Comparison of ENCODE assay signal across 1 cellular context in the genomic region with DNA sequence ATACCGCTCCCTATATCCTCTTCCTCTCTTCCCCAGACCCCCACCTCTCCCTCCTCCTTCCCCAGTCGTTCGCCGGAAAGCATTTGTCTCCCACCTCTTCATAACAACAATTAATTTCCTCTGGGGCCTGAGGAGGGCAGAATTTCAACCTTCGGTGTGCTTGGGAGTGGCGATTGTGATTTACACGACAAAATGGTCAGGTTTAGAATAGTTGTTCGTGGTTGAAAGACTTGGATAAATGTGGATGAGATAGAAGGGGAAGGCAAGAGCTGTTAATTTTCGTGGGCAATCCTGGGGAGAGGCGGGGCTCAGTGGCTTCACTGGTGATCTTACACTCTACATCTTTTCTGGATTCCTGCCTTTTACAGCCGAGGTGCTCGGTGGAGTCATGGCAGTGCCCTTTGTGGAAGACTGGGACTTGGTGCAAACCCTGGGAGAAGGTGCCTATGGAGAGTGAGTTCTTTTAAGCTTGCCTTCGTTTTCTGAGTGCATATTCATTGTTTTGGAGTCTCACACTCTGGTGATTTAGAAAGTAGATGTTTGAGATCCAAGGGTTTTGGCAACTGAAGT.
TF ChIP-seq lines count a peak whose summit lies in the region.

No MANE protein-coding gene starts in this region.

TF ChIP-seq in GM12878, 131 proteins besides CTCF, POLR2A, EP300 and RAD21:
- no peak for TF ChIP-seq ZZZ3 (IDR thresholded peaks at IDR 0.05; ENCODE audit: control insufficient read depth, insufficient read length, low read depth)
- no peak for TF ChIP-seq SUZ12 (IDR thresholded peaks at IDR 0.05; ENCODE audit: unreplicated experiment)
- 0 out of 2 replicates have a peak, but pooled peaks have one; percentile 10 for TF ChIP-seq ATF2 (IDR thresholded peaks at IDR 0.05; ENCODE audit: low read length)
- no peak for TF ChIP-seq PML (IDR thresholded peaks at IDR 0.05; ENCODE audit: low read length)
- TF ChIP-seq NKRF (conservative IDR thresholded peaks at IDR 0.05), result no peak
- no peak for TF ChIP-seq CUX1 (IDR thresholded peaks at IDR 0.05; ENCODE audit: insufficient replicate concordance, low read depth, low read length)
- no peak for TF ChIP-seq ATF7 (IDR thresholded peaks at IDR 0.05; ENCODE audit: low read depth)
- peak; percentile 12; the same call in 1 of the 2 replicates for TF ChIP-seq EED (IDR thresholded peaks at IDR 0.05; ENCODE audit: low read depth)
- TF ChIP-seq STAT3 (IDR thresholded peaks at IDR 0.05; ENCODE audit: low read depth, low read length), result no peak
- TF ChIP-seq ZNF207 (IDR thresholded peaks at IDR 0.05; ENCODE audit: borderline replicate concordance), result no peak
- no peak for TF ChIP-seq REST (IDR thresholded peaks at IDR 0.05; ENCODE audit: low read depth, low read length)
- no peak for TF ChIP-seq RUNX3 (IDR thresholded peaks at IDR 0.05; ENCODE audit: low read length)
- TF ChIP-seq, protein P1, sequence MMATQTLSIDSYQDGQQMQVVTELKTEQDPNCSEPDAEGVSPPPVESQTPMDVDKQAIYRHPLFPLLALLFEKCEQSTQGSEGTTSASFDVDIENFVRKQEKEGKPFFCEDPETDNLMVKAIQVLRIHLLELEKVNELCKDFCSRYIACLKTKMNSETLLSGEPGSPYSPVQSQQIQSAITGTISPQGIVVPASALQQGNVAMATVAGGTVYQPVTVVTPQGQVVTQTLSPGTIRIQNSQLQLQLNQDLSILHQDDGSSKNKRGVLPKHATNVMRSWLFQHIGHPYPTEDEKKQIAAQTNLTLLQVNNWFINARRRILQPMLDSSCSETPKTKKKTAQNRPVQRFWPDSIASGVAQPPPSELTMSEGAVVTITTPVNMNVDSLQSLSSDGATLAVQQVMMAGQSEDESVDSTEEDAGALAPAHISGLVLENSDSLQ (IDR thresholded peaks at IDR 0.05), result no peak
- TF ChIP-seq SPI1 (IDR thresholded peaks at IDR 0.05; ENCODE audit: borderline replicate concordance, insufficient read depth, low read depth, low read length), result 0 out of 2 replicates have a peak, but pooled peaks have one; percentile 13
